In the genomic region with DNA sequence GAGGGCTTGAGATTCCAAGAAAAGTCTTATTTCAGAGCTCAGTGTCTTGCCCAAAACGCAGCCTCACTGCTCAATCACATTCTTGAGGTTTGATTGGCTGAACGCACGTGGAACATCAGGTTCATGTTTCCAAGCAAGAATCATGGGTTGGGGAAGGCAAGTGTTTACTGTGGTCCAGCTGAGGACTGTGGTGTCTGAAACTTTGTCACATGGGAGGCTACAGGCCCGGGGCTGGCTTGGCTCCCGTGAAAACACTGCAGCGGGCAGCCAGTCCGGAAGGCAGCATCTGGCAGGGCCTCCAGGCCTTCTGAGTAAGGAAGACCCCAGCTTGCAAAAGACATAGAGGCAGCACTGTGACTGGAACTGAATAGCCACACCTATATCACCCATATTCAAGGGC, we compare ENCODE assay signal across 1 cellular context.
TF ChIP-seq lines count a peak whose summit lies in the region.

No MANE protein-coding gene starts in this region.

TF ChIP-seq in HCT116, 20 proteins besides CTCF, POLR2A, EP300 and RAD21 (continued from another document):
- TF ChIP-seq ELF1 (IDR thresholded peaks at IDR 0.05; ENCODE audit: borderline replicate concordance, low read depth) = no peak
- no peak for TF ChIP-seq SRF (IDR thresholded peaks at IDR 0.05; ENCODE audit: low read depth)
- no peak for TF ChIP-seq ZNF274 (IDR thresholded peaks at IDR 0.05; ENCODE audit: low read depth, low read length)
- TF ChIP-seq TCF7L2 (IDR thresholded peaks at IDR 0.05; ENCODE audit: borderline replicate concordance, extremely low read depth, insufficient read depth, insufficient read length) = no peak
- TF ChIP-seq ZFX (IDR thresholded peaks at IDR 0.05) = no peak
- no peak for TF ChIP-seq EZH2 (IDR thresholded peaks at IDR 0.05)
- no peak for TF ChIP-seq FOSL1 (IDR thresholded peaks at IDR 0.05; ENCODE audit: low read depth)
- TF ChIP-seq YY1 (IDR thresholded peaks at IDR 0.05; ENCODE audit: extremely low read depth, insufficient replicate concordance, low read depth, low read length) = no peak
- TF ChIP-seq SIN3A (IDR thresholded peaks at IDR 0.05; ENCODE audit: low read depth) = no peak
- TF ChIP-seq EZH2phosphoT487 (IDR thresholded peaks at IDR 0.05; ENCODE audit: borderline replicate concordance) = no peak
